ENCODE assay signal across 9 cellular contexts in the genomic region with DNA sequence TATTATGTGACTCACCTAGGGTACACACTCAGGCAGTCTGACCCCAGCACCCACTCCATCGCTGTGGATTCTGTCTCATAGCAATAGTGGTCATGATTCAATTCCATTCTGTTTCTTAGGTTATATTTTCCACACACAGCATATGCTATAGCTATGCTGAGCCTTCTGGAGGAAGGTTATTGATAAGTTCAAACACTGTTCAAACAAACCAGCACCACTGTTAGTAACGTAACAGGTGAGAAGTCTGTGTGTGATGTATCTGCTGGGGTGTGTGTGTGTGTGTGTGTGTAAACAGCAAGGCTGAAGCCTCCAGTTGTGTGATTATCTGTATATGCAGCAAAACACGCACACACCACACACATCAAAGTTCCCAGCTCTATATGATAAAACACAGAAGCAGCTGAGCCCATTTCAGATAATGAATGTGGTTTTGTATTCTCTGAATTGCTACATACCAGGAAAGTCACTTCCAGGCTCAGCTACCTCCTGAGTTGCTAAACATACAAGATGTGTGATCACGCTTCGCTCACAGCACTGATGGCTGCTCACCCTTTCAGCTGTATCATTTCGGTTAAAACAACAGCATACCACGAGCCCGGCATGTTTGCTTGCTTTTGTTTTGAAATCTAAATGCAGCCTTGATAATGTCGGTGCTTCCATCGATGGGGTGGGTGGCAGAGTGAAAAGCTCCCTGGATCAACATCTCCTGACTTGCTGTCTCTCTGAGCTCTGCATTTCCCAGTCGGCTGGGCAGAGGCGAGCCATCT. TPM values are rescaled to one million over a fixed set of nuclear protein-coding genes. Genes with fewer than 3 reads are reported as not detected.
DNase-seq lines count a peak whose midpoint lies in the region; ATAC-seq and TF ChIP-seq lines count a peak whose summit lies in the region.
"Had no signal": no experiment of that assay in that cellular context is flagged by ENCODE, and none has a peak within 500 bp of the region (broad histone marks: within the 10 kb centered on the region; RNA-seq: fewer than 3 reads in every experiment).

No MANE protein-coding gene starts in this region.

- H3K27ac ChIP-seq in esophagus squamous epithelium: peak overlapping the region in 3 of 4 donors; percentile 11 to 64 (median 43)
- H3K27ac ChIP-seq: WERI-Rb-1 had no signal

- intact Hi-C loops in esophagus squamous epithelium (cut with DNase I): no loop called here

- H3K27me3 Mint-ChIP-seq in activated CD4-positive, alpha-beta T cell treated with anti-CD3 and anti-CD28 coated beads, Interleukin-2, amount 10 ng/mL, durations not matched to agents 7 days and 5 days: no peaks in the 10 kb centered on the region
- no peaks in the 10 kb centered on the region for H3K27me3 Mint-ChIP-seq in stimulated activated naive CD8-positive, alpha-beta T cell treated with anti-CD3 and anti-CD28 coated beads, Interleukin-15, amount 100 ng/mL, for 72 hours

- TF ChIP-seq CTCF in esophagus squamous epithelium (IDR thresholded peaks at IDR 0.05): no peak

- H3K4me1 Mint-ChIP-seq in activated CD4-positive, alpha-beta T cell treated with anti-CD3 and anti-CD28 coated beads, Interleukin-2, amount 10 ng/mL, durations not matched to agents 7 days and 5 days: peaks cover 85% of the 10 kb centered on the region
- H3K4me1 Mint-ChIP-seq in stimulated activated naive CD8-positive, alpha-beta T cell treated with anti-CD3 and anti-CD28 coated beads, Interleukin-15, amount 100 ng/mL, for 72 hours: peaks cover 94% of the 10 kb centered on the region

- H3K27me3 ChIP-seq in esophagus squamous epithelium: no peaks in the 10 kb centered on the region

- peaks cover 7% of the 10 kb centered on the region for H3K36me3 Mint-ChIP-seq in activated CD4-positive, alpha-beta T cell treated with anti-CD3 and anti-CD28 coated beads, Interleukin-2, amount 10 ng/mL, durations not matched to agents 7 days and 5 days (ENCODE audit: low read depth)

- WGBS in esophagus squamous epithelium, 2 donors: 41% methylated on average over 10 to 12 of the region's 12 CpGs

- H3K4me3 ChIP-seq in esophagus squamous epithelium: peak overlapping the region in 1 of 4 donors; percentile 37

- ATAC-seq in stimulated activated naive CD8-positive, alpha-beta T cell treated with anti-CD3 and anti-CD28 coated beads, Interleukin-15, amount 100 ng/mL, for 72 hours: peak; percentile 87
- ATAC-seq in HG02759 (IDR thresholded peaks at IDR 0.05; ENCODE audit: unreplicated experiment): no peak

- CTCF ChIA-PET in activated CD4-positive, alpha-beta T cell treated with anti-CD3 and anti-CD28 coated beads, Interleukin-2, amount 10 ng/mL, durations not matched to agents 7 days and 5 days (lab: Charles Lee): interaction anchor here (0.7 to 1.9 kb wide), 16 partner anchors 8 to 367 kb away, joined by 3 to 16 read pairs (median 4); partner anchors contain the start of gene GLRX5

- peak overlapping the region; percentile 64 for H3K4me3 Mint-ChIP-seq in activated CD4-positive, alpha-beta T cell treated with anti-CD3 and anti-CD28 coated beads, Interleukin-2, amount 10 ng/mL, durations not matched to agents 7 days and 5 days
- H3K4me3 Mint-ChIP-seq in stimulated activated naive CD8-positive, alpha-beta T cell treated with anti-CD3 and anti-CD28 coated beads, Interleukin-15, amount 100 ng/mL, for 72 hours: peak overlapping the region; percentile 74 to 78

- peaks cover 24 to 84% (median 34%) of the 10 kb centered on the region in 3 donors for H3K4me1 ChIP-seq in esophagus squamous epithelium

- H3K27ac Mint-ChIP-seq in activated CD4-positive, alpha-beta T cell treated with anti-CD3 and anti-CD28 coated beads, Interleukin-2, amount 10 ng/mL, durations not matched to agents 7 days and 5 days: peak overlapping the region; percentile 96
- peak overlapping the region; percentile 99 to 100 for H3K27ac Mint-ChIP-seq in stimulated activated naive CD8-positive, alpha-beta T cell treated with anti-CD3 and anti-CD28 coated beads, Interleukin-15, amount 100 ng/mL, for 72 hours

- no peaks in the 10 kb centered on the region for H3K9me3 ChIP-seq in esophagus squamous epithelium

- no peaks in the 10 kb centered on the region for H3K36me3 ChIP-seq in esophagus squamous epithelium
- H3K36me3 ChIP-seq: WERI-Rb-1 had no signal

- TF ChIP-seq POLR2A in esophagus squamous epithelium (IDR thresholded peaks at IDR 0.05): no peak

- no peaks in the 10 kb centered on the region for H3K9me3 Mint-ChIP-seq in activated CD4-positive, alpha-beta T cell treated with anti-CD3 and anti-CD28 coated beads, Interleukin-2, amount 10 ng/mL, durations not matched to agents 7 days and 5 days
- H3K9me3 Mint-ChIP-seq in stimulated activated naive CD8-positive, alpha-beta T cell treated with anti-CD3 and anti-CD28 coated beads, Interleukin-15, amount 100 ng/mL, for 72 hours: no peaks in the 10 kb centered on the region

- POLR2A ChIA-PET in activated CD4-positive, alpha-beta T cell treated with anti-CD3 and anti-CD28 coated beads, Interleukin-2, amount 10 ng/mL, durations not matched to agents 7 days and 5 days (lab: Charles Lee): interaction anchor here (0.7 to 1.4 kb wide), 3 partner anchors 11 to 60 kb away, joined by 5 to 6 read pairs (median 5); partner anchors contain the start of gene GLRX5

- DNase-seq in SIG-M5 treated with dmso at 0.1 percent for 504 hours (lab: John Stamatoyannopoulos, UW; ENCODE audit: unreplicated experiment): peak; percentile 59
- DNase-seq in SIG-M5 (lab: John Stamatoyannopoulos, UW): no peak
- peak; percentile 63 for DNase-seq in activated CD4-positive, alpha-beta T cell treated with anti-CD3 and anti-CD28 coated beads, Interleukin-2, amount 10 ng/mL, durations not matched to agents 7 days and 5 days
- no peak for DNase-seq in esophagus squamous epithelium (lab: John Stamatoyannopoulos, UW)
- peak; percentile 61 to 78 for DNase-seq in stimulated activated naive CD8-positive, alpha-beta T cell treated with anti-CD3 and anti-CD28 coated beads, Interleukin-15, amount 100 ng/mL, for 72 hours
- no peak for DNase-seq in NCI-H2227 treated with DMSO at 0.1 percent for 48 hours (lab: John Stamatoyannopoulos, UW)
- DNase-seq in AG08396 (ENCODE audit: low spot score): no peak
- DNase-seq: WERI-Rb-1 had no signal

RNA-seq across cellular contexts. Expression of gene SYNE3, which starts 6.8 kb away (rescaled TPM):
- 10 to 100 TPM; 81.0 to 95.8 TPM for total RNA-seq in activated CD4-positive, alpha-beta T cell treated with anti-CD3 and anti-CD28 coated beads, Interleukin-2, amount 10 ng/mL, durations not matched to agents 7 days and 5 days
- 10 to 100 TPM in 1 of 4 donors, 1 to 10 TPM in 3; 1.5 to 11.6 (median 5.5) TPM for total RNA-seq in esophagus squamous epithelium

RNA-seq across cellular contexts. Expression of gene GLRX5, which starts 11.6 kb away (rescaled TPM):
- total RNA-seq in activated CD4-positive, alpha-beta T cell treated with anti-CD3 and anti-CD28 coated beads, Interleukin-2, amount 10 ng/mL, durations not matched to agents 7 days and 5 days: 10 to 100 TPM; 36.6 to 51.2 TPM
- 10 to 100 TPM; 14.4 to 40.1 (median 32.6) TPM for total RNA-seq in esophagus squamous epithelium

Comparison
In these comparisons a context has a peak if more than half of its experiments do, and no peak if none do; other contexts are left out.
1. DNase-seq: peak in SIG-M5 treated with dmso at 0.1 percent for 504 hours (single experiment), activated CD4-positive, alpha-beta T cell treated with anti-CD3 and anti-CD28 coated beads, Interleukin-2, amount 10 ng/mL, durations not matched to agents 7 days and 5 days (single experiment) and stimulated activated naive CD8-positive, alpha-beta T cell treated with anti-CD3 and anti-CD28 coated beads, Interleukin-15, amount 100 ng/mL, for 72 hours (2 of 2); none in SIG-M5 (single experiment), esophagus squamous epithelium (single experiment), NCI-H2227 treated with DMSO at 0.1 percent for 48 hours (single experiment) and AG08396 (single experiment).
2. RNA of gene SYNE3, which starts 6.8 kb away (total RNA-seq): 81.0 to 95.8 TPM in activated CD4-positive, alpha-beta T cell treated with anti-CD3 and anti-CD28 coated beads, Interleukin-2, amount 10 ng/mL, durations not matched to agents 7 days and 5 days; 1.5 to 11.6 TPM in esophagus squamous epithelium; every median in the first group is over 4 times any median in the second.